Comparison of ENCODE assay signal across 12 cellular contexts in the genomic region with DNA sequence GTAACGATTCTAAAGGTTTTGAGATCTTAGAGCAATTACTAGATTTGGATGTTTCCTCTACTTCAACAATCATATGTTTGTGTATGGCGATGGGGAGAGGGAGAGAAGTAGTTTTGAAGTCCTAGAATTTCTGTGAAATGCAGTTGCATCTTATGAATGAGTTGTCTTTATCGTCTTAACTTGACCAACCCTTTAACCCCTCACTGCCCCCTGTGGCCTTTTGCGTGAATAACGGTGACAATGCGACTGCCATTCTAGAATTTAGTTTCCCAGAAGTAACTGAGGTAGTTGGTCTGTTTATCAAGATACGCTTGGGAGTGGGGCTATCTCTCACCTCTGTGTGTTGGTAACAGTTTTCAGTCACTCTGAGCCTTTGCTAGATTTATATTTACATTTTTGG.
DNase-seq lines count a peak whose midpoint lies in the region; ATAC-seq and TF ChIP-seq lines count a peak whose summit lies in the region.
"Had no signal": no experiment of that assay in that cellular context is flagged by ENCODE, and none has a peak within 500 bp of the region (broad histone marks: within the 10 kb centered on the region; RNA-seq: fewer than 3 reads in every experiment).

No MANE protein-coding gene starts in this region.

- no peaks in the 10 kb centered on the region for H3K27me3 ChIP-seq in sigmoid colon

- 77 to 82% methylated on average over 7 of the region's 7 CpGs for WGBS in sigmoid colon, 2 donors

- H3K4me1 Mint-ChIP-seq in neural crest cell: peaks cover 51% of the 10 kb centered on the region
- H3K4me1 Mint-ChIP-seq: activated naive CD4-positive, alpha-beta T cell treated with anti-CD3 and anti-CD28 coated beads, Interleukin-2, amount 50 U/mL, for 24 hours; naive thymus-derived CD4-positive, alpha-beta T cell had no signal

- DNase-seq in SIG-M5 treated with dmso at 0.1 percent for 504 hours (lab: John Stamatoyannopoulos, UW; ENCODE audit: unreplicated experiment): peak; percentile 3
- DNase-seq in SIG-M5 (lab: John Stamatoyannopoulos, UW): no peak
- DNase-seq in RPMI7951 (ENCODE audit: low read depth): peak; percentile 16
- no peak for DNase-seq in neural crest cell (ENCODE audit: low read depth, low spot score)
- no peak for DNase-seq in NCI-H2107 treated with DMSO at 0.1 percent for 48 hours (lab: John Stamatoyannopoulos, UW; ENCODE audit: unreplicated experiment)
- no peak for DNase-seq in A172 (ENCODE audit: low spot score)
- DNase-seq in sigmoid colon: no peak
- DNase-seq: KG1; naive thymus-derived CD4-positive, alpha-beta T cell had no signal

- TF ChIP-seq POLR2A in sigmoid colon (IDR thresholded peaks at IDR 0.05): no peak

- peaks cover 2% of the 10 kb centered on the region for H3K9me3 Mint-ChIP-seq in neural crest cell

- no peaks in the 10 kb centered on the region for H3K9me3 ChIP-seq in sigmoid colon

- intact Hi-C loops in sigmoid colon (cut with DNase I): no loop called here

- no peaks in the 10 kb centered on the region for H3K27me3 Mint-ChIP-seq in neural crest cell (ENCODE audit: low read depth)
- H3K27me3 Mint-ChIP-seq: activated naive CD4-positive, alpha-beta T cell treated with anti-CD3 and anti-CD28 coated beads, Interleukin-2, amount 50 U/mL, for 24 hours; naive thymus-derived CD4-positive, alpha-beta T cell had no signal

- no peaks in the 10 kb centered on the region for H3K4me1 ChIP-seq in sigmoid colon

- H3K27ac Mint-ChIP-seq in neural crest cell (ENCODE audit: unreplicated experiment): no peak overlapping the region
- H3K27ac Mint-ChIP-seq: activated naive CD4-positive, alpha-beta T cell treated with anti-CD3 and anti-CD28 coated beads, Interleukin-2, amount 50 U/mL, for 24 hours; naive thymus-derived CD4-positive, alpha-beta T cell had no signal

- no peaks in the 10 kb centered on the region for H3K36me3 ChIP-seq in sigmoid colon

- peaks cover 3% of the 10 kb centered on the region for H3K36me3 Mint-ChIP-seq in neural crest cell (ENCODE audit: low read depth)
- H3K36me3 Mint-ChIP-seq: activated naive CD4-positive, alpha-beta T cell treated with anti-CD3 and anti-CD28 coated beads, Interleukin-2, amount 50 U/mL, for 24 hours; naive thymus-derived CD4-positive, alpha-beta T cell had no signal

- no peak for TF ChIP-seq EP300 in sigmoid colon (IDR thresholded peaks at IDR 0.05)

- no peak overlapping the region for H3K27ac ChIP-seq in sigmoid colon

- peak; percentile 60 for ATAC-seq in HG02759 (IDR thresholded peaks at IDR 0.05; ENCODE audit: unreplicated experiment)
- ATAC-seq: activated CD4-positive, CD25-positive, alpha-beta regulatory T cell treated with anti-CD3 and anti-CD28 coated beads, Interleukin-2, amount 50 U/mL, for 24 hours; naive thymus-derived CD4-positive, alpha-beta T cell had no signal

- no peak overlapping the region for H3K4me3 ChIP-seq in sigmoid colon

- TF ChIP-seq CTCF in neural crest cell (conservative IDR thresholded peaks at IDR 0.05): peak; percentile 30
- no peak for TF ChIP-seq CTCF in sigmoid colon (IDR thresholded peaks at IDR 0.05)

- no peak overlapping the region for H3K4me3 Mint-ChIP-seq in neural crest cell
- H3K4me3 Mint-ChIP-seq: activated naive CD4-positive, alpha-beta T cell treated with anti-CD3 and anti-CD28 coated beads, Interleukin-2, amount 50 U/mL, for 24 hours; naive thymus-derived CD4-positive, alpha-beta T cell had no signal

Comparison
In these comparisons a context has a peak if more than half of its experiments do, and no peak if none do; other contexts are left out.
1. DNase-seq: peak in SIG-M5 treated with dmso at 0.1 percent for 504 hours (single experiment) and RPMI7951 (single experiment); none in SIG-M5 (single experiment), neural crest cell (single experiment), NCI-H2107 treated with DMSO at 0.1 percent for 48 hours (single experiment), A172 (single experiment) and sigmoid colon (single experiment).